In the genomic region with DNA sequence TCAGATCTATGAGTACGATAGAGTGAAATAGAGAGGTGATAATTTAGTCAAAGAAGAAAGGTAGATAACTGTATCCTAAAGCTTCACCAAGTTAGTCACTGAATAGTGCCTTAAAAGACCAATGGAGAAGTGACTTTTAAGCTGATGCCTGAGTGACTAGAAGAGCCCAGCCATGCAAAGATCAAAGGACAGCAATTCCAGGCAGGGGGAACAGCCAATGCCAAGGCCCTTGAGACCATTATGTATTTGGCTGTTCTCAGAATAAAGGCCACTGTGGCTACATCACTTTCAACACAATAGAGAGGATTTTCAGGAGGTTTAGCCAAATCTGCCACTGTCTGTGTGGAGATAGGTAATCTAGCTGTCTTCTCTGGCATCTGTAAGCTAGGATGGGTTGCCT, we compare ENCODE assay signal across 17 cellular contexts.
"Had no signal": no experiment of that assay in that cellular context is flagged by ENCODE, and none has a peak within 500 bp of the region (broad histone marks: within the 10 kb centered on the region; RNA-seq: fewer than 3 reads in every experiment).

No MANE protein-coding gene starts in this region.

- H3K4me3 ChIP-seq: breast epithelium, dorsolateral prefrontal cortex, esophagus squamous epithelium, heart right ventricle, ovary, tibial nerve had no signal

- ATAC-seq: activated naive CD4-positive, alpha-beta T cell treated with anti-CD3 and anti-CD28 coated beads, Interleukin-2, amount 50 U/mL, for 72 hours; heart right ventricle had no signal

- DNase-seq: activated effector memory CD4-positive, alpha-beta T cell treated with Interleukin-2 at 50 U/mL for 16 hours; activated T-cell treated with anti-CD3 and anti-CD28 coated beads, Interleukin-2, amount 50 U/mL, for 1 hour; amygdala; dorsolateral prefrontal cortex; esophagus squamous epithelium; foreskin melanocyte; heart right ventricle; kidney; ovary; stimulated activated CD4-positive, alpha-beta T cell treated with anti-CD3 and anti-CD28 coated beads, Interleukin-12 subunit alpha, Interleukin-12 subunit beta, amount 100 ng/mL, for 4 hours; stimulated activated CD4-positive, alpha-beta T cell treated with anti-CD3 and anti-CD28 coated beads, Interleukin-2, amount 100 ng/mL, for 48 hours; T-helper 2 cell had no signal

- H3K4me3 Mint-ChIP-seq: mesothelial cell of epicardium, neural crest cell had no signal

- H3K27ac Mint-ChIP-seq: activated naive CD4-positive, alpha-beta T cell treated with anti-CD3 and anti-CD28 coated beads, Interleukin-2, amount 50 U/mL, for 72 hours; mesothelial cell of epicardium had no signal

- H3K27ac ChIP-seq: breast epithelium, dorsolateral prefrontal cortex, esophagus squamous epithelium, ovary, tibial nerve had no signal

- H3K36me3 ChIP-seq: breast epithelium, esophagus squamous epithelium, heart right ventricle, ovary, tibial nerve had no signal

- H3K27me3 ChIP-seq: breast epithelium, dorsolateral prefrontal cortex, esophagus squamous epithelium, heart right ventricle, ovary, tibial nerve had no signal

- H3K9me3 Mint-ChIP-seq: mesothelial cell of epicardium, neural crest cell had no signal

- H3K9me3 ChIP-seq: breast epithelium, esophagus squamous epithelium, heart right ventricle, ovary, tibial nerve had no signal

- H3K4me1 ChIP-seq: breast epithelium had no signal

- H3K36me3 Mint-ChIP-seq: activated naive CD4-positive, alpha-beta T cell treated with anti-CD3 and anti-CD28 coated beads, Interleukin-2, amount 50 U/mL, for 72 hours; mesothelial cell of epicardium had no signal
